Comparison of ENCODE assay signal across 10 cellular contexts in the genomic region with DNA sequence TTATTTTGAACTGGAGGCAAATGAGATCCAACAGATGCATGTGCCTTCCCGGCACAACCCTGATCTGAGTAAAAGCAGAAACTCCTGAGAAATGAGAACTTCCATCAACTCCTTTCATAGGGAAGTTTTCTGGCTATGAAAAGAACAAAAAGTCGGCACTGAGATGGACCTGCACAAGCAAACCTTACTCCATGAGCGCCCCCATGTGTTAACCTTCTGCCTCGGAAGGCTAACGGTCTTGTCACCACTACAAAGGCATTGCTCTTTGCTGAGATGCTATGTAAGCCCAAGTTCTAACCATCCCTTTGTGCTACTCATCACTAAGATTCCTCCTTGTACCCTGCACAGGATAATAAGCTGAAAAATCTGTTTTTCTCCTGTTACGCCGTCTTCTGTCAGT. TPM values are rescaled to one million over a fixed set of nuclear protein-coding genes. Genes with fewer than 3 reads are reported as not detected.
DNase-seq lines count a peak whose midpoint lies in the region; TF ChIP-seq lines count a peak whose summit lies in the region.
"Had no signal": no experiment of that assay in that cellular context is flagged by ENCODE, and none has a peak within 500 bp of the region (broad histone marks: within the 10 kb centered on the region; RNA-seq: fewer than 3 reads in every experiment).

No MANE protein-coding gene starts in this region.

- no peak overlapping the region for H3K27ac Mint-ChIP-seq in CD14-positive monocyte
- H3K27ac Mint-ChIP-seq: mesothelial cell of epicardium had no signal

- TF ChIP-seq CTCF in CD14-positive monocyte (IDR thresholded peaks at IDR 0.05) = no peak

- peak; percentile 10 for DNase-seq in EH (ENCODE audit: low read depth)
- peak; percentile 46 for DNase-seq in HT-29 (ENCODE audit: low spot score)
- peak; percentile 62 for DNase-seq in SK-N-DZ (ENCODE audit: low spot score)
- DNase-seq in islet precursor cell = peak; percentile 82
- no peak for DNase-seq in activated CD8-positive, alpha-beta memory T cell treated with anti-CD3 and anti-CD28 coated beads, Interleukin-2, amount 50 U/mL, for 4 hours
- DNase-seq in kidney glomerular epithelial cell (lab: John Stamatoyannopoulos, UW) = no peak
- no peak for DNase-seq in CD14-positive monocyte (ENCODE audit: low spot score)
- DNase-seq in activated naive CD4-positive, alpha-beta T cell treated with anti-CD3 and anti-CD28 coated beads, Interleukin-2, amount 50 U/mL, for 16 hours = no peak
- DNase-seq: cortex of kidney had no signal

- no peaks in the 10 kb centered on the region for H3K4me1 Mint-ChIP-seq in CD14-positive monocyte
- H3K4me1 Mint-ChIP-seq: mesothelial cell of epicardium had no signal

- H3K36me3 Mint-ChIP-seq in CD14-positive monocyte = no peaks in the 10 kb centered on the region
- H3K36me3 Mint-ChIP-seq: mesothelial cell of epicardium had no signal

- H3K9me3 Mint-ChIP-seq in CD14-positive monocyte = peaks cover 0 to 2% (median 0%) of the 10 kb centered on the region in 7 donors
- H3K9me3 Mint-ChIP-seq: mesothelial cell of epicardium had no signal

- no peak overlapping the region for H3K4me3 Mint-ChIP-seq in CD14-positive monocyte
- H3K4me3 Mint-ChIP-seq: mesothelial cell of epicardium had no signal

- intact Hi-C loops in CD14-positive monocyte (cut with micrococcal nuclease) = no loop called here

- H3K27me3 Mint-ChIP-seq in CD14-positive monocyte (ENCODE audit: low read depth in 3 of 3) = peaks cover 2 to 3% (median 2%) of the 10 kb centered on the region in 3 donors

RNA-seq across cellular contexts. Expression of a gene that starts 57.3 kb away (rescaled TPM):
- total RNA-seq in HT-29 (2014; rRNA removed; shearing (Covaris generic)) = 0.94 TPM in 1 of 2 replicates, not detected in the other
- polyA plus RNA-seq in SK-N-DZ (2014; cell fraction: cytosol; rRNA removed) = not detected in 2 replicates
- not detected in 2 replicates for polyA plus RNA-seq in SK-N-DZ (2014; cell fraction: nucleus; rRNA removed)
- polyA plus RNA-seq in CD14-positive monocyte = not detected
- total RNA-seq: mesothelial cell of epicardium had no signal

Comparison
In these comparisons a context has a peak if more than half of its experiments do, and no peak if none do; other contexts are left out.
1. DNase-seq: peak in EH (single experiment), HT-29 (single experiment), SK-N-DZ (single experiment) and islet precursor cell (single experiment); none in activated CD8-positive, alpha-beta memory T cell treated with anti-CD3 and anti-CD28 coated beads, Interleukin-2, amount 50 U/mL, for 4 hours (single experiment), kidney glomerular epithelial cell (single experiment), CD14-positive monocyte (single experiment) and activated naive CD4-positive, alpha-beta T cell treated with anti-CD3 and anti-CD28 coated beads, Interleukin-2, amount 50 U/mL, for 16 hours (single experiment).